In the genomic region with DNA sequence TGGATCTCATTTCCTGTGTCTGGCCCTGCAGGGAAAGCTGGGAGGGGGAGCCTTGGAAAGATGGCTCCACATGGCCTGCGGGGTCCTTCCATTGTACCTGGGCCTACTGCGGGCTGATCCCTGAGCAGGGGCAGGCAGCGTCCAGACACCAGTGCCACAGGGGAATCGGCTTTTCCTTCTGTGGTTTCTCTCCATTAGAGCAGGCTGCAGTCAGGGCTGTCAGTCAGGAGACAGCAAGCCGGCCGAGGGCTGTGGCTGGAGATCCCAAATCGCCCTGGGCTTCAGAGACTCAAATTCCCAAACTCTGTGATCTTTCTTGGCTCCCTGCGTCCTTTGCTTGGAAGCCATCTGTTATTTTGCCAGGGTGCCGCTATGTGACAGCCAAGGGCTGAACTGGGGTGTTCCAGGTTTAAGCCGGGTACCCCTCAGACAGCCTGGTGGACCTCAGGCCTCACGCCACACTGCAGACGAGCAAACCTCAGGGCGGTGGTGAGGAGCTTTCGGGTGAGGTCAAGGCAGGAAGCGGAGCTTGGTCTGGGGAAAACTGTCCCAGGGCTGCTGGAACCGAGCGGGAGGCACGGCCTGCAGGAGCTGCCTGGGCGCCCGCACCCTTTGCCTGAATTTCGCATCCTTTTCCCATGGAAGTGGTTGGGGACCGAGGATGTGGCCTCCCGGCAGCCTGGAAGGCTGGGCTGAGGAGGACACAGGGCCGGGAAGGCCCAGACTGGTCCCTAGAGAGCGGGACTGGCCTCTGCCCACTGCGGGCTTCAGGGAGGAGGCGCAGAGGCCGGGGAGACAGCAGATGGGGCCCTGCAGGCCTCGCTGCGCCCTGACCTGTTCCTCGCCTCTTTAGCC, we compare ENCODE assay signal across 8 cellular contexts. TPM values are rescaled to one million over a fixed set of nuclear protein-coding genes. Genes with fewer than 3 reads are reported as not detected.
DNase-seq lines count a peak whose midpoint lies in the region; ATAC-seq and TF ChIP-seq lines count a peak whose summit lies in the region.

No MANE protein-coding gene starts in this region.

- no peaks in the 10 kb centered on the region for H3K79me2 ChIP-seq in Karpas-422 (ENCODE audit: low read length)
- H3K79me2 ChIP-seq in osteoblast (ENCODE audit: insufficient read depth, low read length), result peaks cover 19% of the 10 kb centered on the region

- H3K4me2 ChIP-seq in Karpas-422 (ENCODE audit: low read depth, low read length, poor library complexity, severe bottlenecking) (peak overlapping the region; percentile 84), osteoblast (ENCODE audit: insufficient read depth, low read length) (peak overlapping the region; percentile 85)

- H4K20me1 ChIP-seq in Karpas-422 (ENCODE audit: insufficient read depth, low read depth, low read length) (no peaks in the 10 kb centered on the region), osteoblast (ENCODE audit: insufficient read depth, low read length) (no peaks in the 10 kb centered on the region)

- H3K9me3 ChIP-seq in Karpas-422 (ENCODE audit: low read length) (no peaks in the 10 kb centered on the region), duodenal mucosa (ENCODE audit: control insufficient read depth in 1 of 2, low read length in 2 of 2) (no peaks in the 10 kb centered on the region), osteoblast (ENCODE audit: low read depth, low read length) (no peaks in the 10 kb centered on the region)

- H3K9ac ChIP-seq in Karpas-422 (ENCODE audit: low read length) (peak overlapping the region; percentile 41), duodenal mucosa (ENCODE audit: low read depth in 1 of 2, low read length in 2 of 2) (no peak overlapping the region)

- no peaks in the 10 kb centered on the region for H3K27me3 ChIP-seq in Karpas-422 (ENCODE audit: low read length)
- peaks cover 22 to 25% of the 10 kb centered on the region in 2 donors for H3K27me3 ChIP-seq in duodenal mucosa (ENCODE audit: control insufficient read depth in 1 of 2, insufficient read depth in 2 of 2, low read length in 2 of 2)
- no peaks in the 10 kb centered on the region for H3K27me3 ChIP-seq in osteoblast (ENCODE audit: insufficient read depth, low read length)

- peak overlapping the region; percentile 65 for H3K4me3 ChIP-seq in GM12865 (ENCODE audit: low read depth, low read length)
- peak overlapping the region; percentile 62; the same call in 1 of the 2 replicates for H3K4me3 ChIP-seq in Karpas-422 (ENCODE audit: low read length)
- H3K4me3 ChIP-seq in duodenal mucosa (ENCODE audit: low read depth in 1 of 2, low read length in 2 of 2), result peak overlapping the region; percentile 15 to 32
- peak overlapping the region; percentile 71 for H3K4me3 ChIP-seq in osteoblast (ENCODE audit: insufficient read depth, low read length)

- no peak for ATAC-seq in GM19455 (IDR thresholded peaks at IDR 0.05; ENCODE audit: unreplicated experiment)
- no peak for ATAC-seq in HG03039 (IDR thresholded peaks at IDR 0.05; ENCODE audit: unreplicated experiment)
- no peak for ATAC-seq in GM18511 (IDR thresholded peaks at IDR 0.05; ENCODE audit: unreplicated experiment)

- H3K4me1 ChIP-seq in Karpas-422 (ENCODE audit: low read length), result peaks cover 19% of the 10 kb centered on the region
- peaks cover 11 to 24% of the 10 kb centered on the region in 2 donors for H3K4me1 ChIP-seq in duodenal mucosa (ENCODE audit: control insufficient read depth in 1 of 2, insufficient read depth in 2 of 2, low read length in 2 of 2)
- H3K4me1 ChIP-seq in osteoblast (ENCODE audit: insufficient read depth, low read length), result peaks cover 6% of the 10 kb centered on the region

- DNase-seq in GM12865 (ENCODE audit: low read depth) (no peak), Karpas-422 (no peak), osteoblast (ENCODE audit: insufficient read length, low spot score, missing footprints) (no peak), HT-29 (ENCODE audit: low spot score) (no peak)

- H3K9me2 ChIP-seq in Karpas-422 (replicated peaks; ENCODE audit: insufficient read depth, low read length), result no peaks in the 10 kb centered on the region

- H2AFZ ChIP-seq in Karpas-422 (ENCODE audit: low read length), result 0 out of 2 replicates have a peak overlapping the region, but pooled peaks have one; percentile 67
- H2AFZ ChIP-seq in osteoblast (ENCODE audit: low read length), result peak overlapping the region; percentile 84

- H3K27ac ChIP-seq in Karpas-422 (ENCODE audit: low read length) (no peak overlapping the region), duodenal mucosa (ENCODE audit: low read depth, low read length) (no peak overlapping the region), osteoblast (ENCODE audit: low read depth, low read length) (peak overlapping the region; percentile 51)

- TF ChIP-seq CTCF in GM12865 (IDR thresholded peaks at IDR 0.05; ENCODE audit: insufficient read depth, low read depth, low read length, missing control alignments) (no peak), osteoblast (IDR thresholded peaks at IDR 0.05; ENCODE audit: extremely low read depth, low read depth, low read length) (no peak)

- H3K36me3 ChIP-seq in Karpas-422 (ENCODE audit: insufficient read depth, low read length) (no peaks in the 10 kb centered on the region), duodenal mucosa (ENCODE audit: control insufficient read depth in 1 of 2, insufficient read depth in 2 of 2, low read length in 2 of 2) (no peaks in the 10 kb centered on the region), osteoblast (ENCODE audit: insufficient read depth, low read length) (no peaks in the 10 kb centered on the region)

RNA-seq across cellular contexts. Expression of a gene that starts 1.5 kb away (rescaled TPM):
- 3.7 and 3.9 TPM in 2 replicates for total RNA-seq in Karpas-422 (2014; rRNA removed; shearing (Covaris generic); ENCODE audit: low replicate concordance)
- 7.2 and 21.8 TPM in 2 replicates for total RNA-seq in osteoblast
- total RNA-seq in HT-29 (2014; rRNA removed; shearing (Covaris generic)), result 16.5 and 23.8 TPM in 2 replicates

RNA-seq across cellular contexts. Expression of a gene that starts 13.6 kb away (rescaled TPM):
- 6,565 and 10,922 TPM in 2 replicates for total RNA-seq in Karpas-422 (2014; rRNA removed; shearing (Covaris generic); ENCODE audit: low replicate concordance)
- total RNA-seq in osteoblast, result 2,112 and 2,440 TPM in 2 replicates
- 8,222 and 8,866 TPM in 2 replicates for total RNA-seq in HT-29 (2014; rRNA removed; shearing (Covaris generic))

RNA-seq across cellular contexts. Expression of a gene that starts 39.4 kb away (rescaled TPM):
- total RNA-seq in Karpas-422 (2014; rRNA removed; shearing (Covaris generic); ENCODE audit: low replicate concordance), result 0.87 and 1.7 TPM in 2 replicates
- total RNA-seq in osteoblast, result 0.29 and 0.36 TPM in 2 replicates
- 81.5 and 82.2 TPM in 2 replicates for total RNA-seq in HT-29 (2014; rRNA removed; shearing (Covaris generic))

Comparison
In these comparisons a context has a peak if more than half of its experiments do, and no peak if none do; other contexts are left out.
1. RNA of a gene that starts 39.4 kb away (total RNA-seq): 81.5 to 82.2 TPM in HT-29; 0.87 to 1.7 TPM in Karpas-422 and 0.29 to 0.36 TPM in osteoblast; every median in the first group is over 10 times any median in the second.
2. Peak in every context shown above with its lines, with median percentiles within 50 percentile points of each other: H3K4me3 ChIP-seq.